In the genomic region with DNA sequence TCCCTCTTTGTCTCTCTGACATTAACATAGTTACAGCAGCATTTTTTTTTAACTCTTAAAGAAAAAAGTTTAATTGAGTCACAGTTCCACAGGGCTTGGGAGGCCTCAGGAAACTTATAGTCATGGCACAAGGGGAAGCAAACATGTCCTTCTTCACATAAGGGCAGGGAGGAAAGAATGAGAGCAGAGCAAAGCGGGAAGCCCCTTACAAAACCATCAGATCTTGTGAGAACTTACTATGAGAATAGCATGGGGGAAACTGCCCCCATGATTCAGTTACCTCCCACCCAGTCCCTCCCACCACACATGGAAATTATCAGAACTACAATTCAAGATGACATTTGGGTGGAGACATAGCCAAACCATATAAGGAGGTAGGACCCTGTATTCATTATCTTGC, we compare ENCODE assay signal across 18 cellular contexts.
"Had no signal": no experiment of that assay in that cellular context is flagged by ENCODE, and none has a peak within 500 bp of the region (broad histone marks: within the 10 kb centered on the region; RNA-seq: fewer than 3 reads in every experiment).

No MANE protein-coding gene starts in this region.

- H3K27ac Mint-ChIP-seq: mesothelial cell of epicardium; stimulated activated memory B cell treated with anti-CD40 and anti-IgM and Interleukin-4, amounts not matched to agents 10 μg/mL and 1 μg/mL and 100 μg/mL, for 72 hours had no signal

- DNase-seq: activated CD4-positive, CD25-positive, alpha-beta regulatory T cell treated with anti-CD3 and anti-CD28 coated beads, Interleukin-2, amount 50 U/mL, for 72 hours; activated gamma-delta T cell; aorta; brain microvascular endothelial cell; gastrocnemius medialis; head of caudate nucleus; kidney; left lung; stimulated activated CD4-positive, alpha-beta T cell treated with anti-CD3 and anti-CD28 coated beads, Interleukin-4, amount 100 ng/mL, for 1 hour; substantia nigra; SW 1271; T-helper 2 cell; tibial artery had no signal

- H3K4me3 Mint-ChIP-seq: central memory CD8-positive, alpha-beta T cell; mesothelial cell of epicardium; stimulated activated memory B cell treated with anti-CD40 and anti-IgM and Interleukin-4, amounts not matched to agents 10 μg/mL and 1 μg/mL and 100 μg/mL, for 72 hours had no signal

- ATAC-seq: esophagus mucosa; gastrocnemius medialis; left lung; Right ventricle myocardium inferior; stimulated activated memory B cell treated with anti-CD40 and anti-IgM and Interleukin-4, amounts not matched to agents 10 μg/mL and 1 μg/mL and 100 μg/mL, for 72 hours had no signal

- H3K27me3 Mint-ChIP-seq: central memory CD8-positive, alpha-beta T cell; stimulated activated memory B cell treated with anti-CD40 and anti-IgM and Interleukin-4, amounts not matched to agents 10 μg/mL and 1 μg/mL and 100 μg/mL, for 72 hours had no signal

- H3K4me1 Mint-ChIP-seq: stimulated activated memory B cell treated with anti-CD40 and anti-IgM and Interleukin-4, amounts not matched to agents 10 μg/mL and 1 μg/mL and 100 μg/mL, for 72 hours had no signal
